21 cellular contexts compared by ENCODE assay signal in genomic region chr10:132138133-132138532, GRCh38. TPM values are rescaled to one million over a fixed set of nuclear protein-coding genes. Genes with fewer than 3 reads are reported as not detected.
A peak's percentile ranks its signal among the peaks of the same experiment; 100 is the strongest.
DNase-seq lines count a peak whose midpoint lies in the region; ATAC-seq, FAIRE-seq and TF ChIP-seq lines count a peak whose summit lies in the region.
"Had no signal": no experiment of that assay in that cellular context is flagged by ENCODE, and none has a peak within 500 bp of the region (broad histone marks: within the 10 kb centered on the region; RNA-seq: fewer than 3 reads in every experiment).

No MANE protein-coding gene starts in this region.

- no peak for DNase-seq in stimulated activated naive CD8-positive, alpha-beta T cell treated with anti-CD3 and anti-CD28 coated beads, Interleukin-15, amount 100 ng/mL, for 72 hours
- no peak for DNase-seq in stimulated activated naive CD8-positive, alpha-beta T cell treated with anti-CD3 and anti-CD28 coated beads, Interleukin-15, Interleukin-2, amounts not matched to agents 100 U/mL and 50 U/mL, for 24 hours
- DNase-seq in kidney (peak; percentile 56), posterior vena cava (ENCODE audit: low spot score) (peak; percentile 59), NCI-H1930 (lab: John Stamatoyannopoulos, UW) (no peak), D341Med (ENCODE audit: low spot score) (no peak)
- DNase-seq: CD8-positive, alpha-beta T cell; DMS153; KBM-7; MM.1S; NCI-H1048; NCI-H1436; NCI-H187 treated with DMSO at 0.1 percent for 48 hours; NCI-H524 treated with DMSO at 0.1 percent for 48 hours; NCI-H82 had no signal

- H3K9me3 Mint-ChIP-seq in stimulated activated naive CD8-positive, alpha-beta T cell treated with anti-CD3 and anti-CD28 coated beads, Interleukin-15, amount 100 ng/mL, for 72 hours = no peaks in the 10 kb centered on the region
- H3K9me3 Mint-ChIP-seq: CD8-positive, alpha-beta T cell; GM23338 had no signal

- H3K4me1 Mint-ChIP-seq in stimulated activated naive CD8-positive, alpha-beta T cell treated with anti-CD3 and anti-CD28 coated beads, Interleukin-15, amount 100 ng/mL, for 72 hours = no peaks in the 10 kb centered on the region

- H3K9me3 ChIP-seq in kidney (ENCODE audit: control insufficient read depth in 1 of 2, low read length in 2 of 2) = no peaks in the 10 kb centered on the region
- H3K9me3 ChIP-seq: HAP-1, Peyer's patch had no signal

- H3K9ac ChIP-seq in kidney (ENCODE audit: low read length in 2 of 2) = no peak overlapping the region

- H3K4me3 Mint-ChIP-seq in stimulated activated naive CD8-positive, alpha-beta T cell treated with anti-CD3 and anti-CD28 coated beads, Interleukin-15, amount 100 ng/mL, for 72 hours = no peak overlapping the region
- H3K4me3 Mint-ChIP-seq: CD8-positive, alpha-beta T cell; GM23338 had no signal

- FAIRE-seq in kidney (lab: Jason Lieb, UNC) = no peak
- FAIRE-seq: GM12891 had no signal

- peaks cover 14% of the 10 kb centered on the region for H3K27me3 Mint-ChIP-seq in stimulated activated naive CD8-positive, alpha-beta T cell treated with anti-CD3 and anti-CD28 coated beads, Interleukin-15, amount 100 ng/mL, for 72 hours

- H3K27ac Mint-ChIP-seq in stimulated activated naive CD8-positive, alpha-beta T cell treated with anti-CD3 and anti-CD28 coated beads, Interleukin-15, amount 100 ng/mL, for 72 hours = peak overlapping the region in 1 of 2 donors; percentile 38
- H3K27ac Mint-ChIP-seq: CD8-positive, alpha-beta T cell; GM23338 had no signal

- no peak for TF ChIP-seq CTCF in kidney (IDR thresholded peaks at IDR 0.05; ENCODE audit: borderline replicate concordance, extremely low read depth, insufficient read depth)

- H3K36me3 ChIP-seq in kidney (ENCODE audit: control insufficient read depth in 1 of 2, insufficient read depth in 2 of 2, low read length in 2 of 2) = no peaks in the 10 kb centered on the region
- H3K36me3 ChIP-seq: HAP-1, Peyer's patch had no signal

- peak; percentile 44 for ATAC-seq in stimulated activated naive CD8-positive, alpha-beta T cell treated with anti-CD3 and anti-CD28 coated beads, Interleukin-15, amount 100 ng/mL, for 72 hours
- no peak for ATAC-seq in stimulated activated naive CD8-positive, alpha-beta T cell treated with anti-CD3 and anti-CD28 coated beads, Interleukin-15, Interleukin-2, amounts not matched to agents 100 U/mL and 50 U/mL, for 24 hours
- ATAC-seq in GM19395 (IDR thresholded peaks at IDR 0.05; ENCODE audit: unreplicated experiment) = no peak
- ATAC-seq: CD8-positive, alpha-beta T cell; GM23338 had no signal

- no peaks in the 10 kb centered on the region for H3K4me1 ChIP-seq in kidney (ENCODE audit: control insufficient read depth in 1 of 2, insufficient read depth in 1 of 2, low read depth in 1 of 2, low read length in 2 of 2)
- H3K4me1 ChIP-seq: HAP-1 had no signal

- intact Hi-C loops in kidney (cut with DNase I) (no loop called here), posterior vena cava (cut with DNase I) (no loop called here)

- H3K4me3 ChIP-seq in kidney (ENCODE audit: low read length in 2 of 2) = no peak overlapping the region
- H3K4me3 ChIP-seq: GM23338, HAP-1, Peyer's patch had no signal

- H3K27ac ChIP-seq in kidney (ENCODE audit: low read depth in 2 of 2, low read length in 2 of 2) = no peak overlapping the region
- H3K27ac ChIP-seq: Peyer's patch had no signal

RNA-seq across cellular contexts. Expression of gene DPYSL4, which starts 48.6 kb away (rescaled TPM):
- 0.60 TPM for total RNA-seq in kidney
- polyA plus RNA-seq in kidney (ENCODE audit: insufficient read depth, low read depth, low replicate concordance) = not detected
- total RNA-seq in posterior vena cava = 1 to 10 TPM; 1.4 to 2.1 TPM
- total RNA-seq: HT1080 had no signal

Comparison
In these comparisons a context has a peak if more than half of its experiments do, and no peak if none do; other contexts are left out.
1. DNase-seq: peak in kidney (single experiment) and posterior vena cava (single experiment); none in stimulated activated naive CD8-positive, alpha-beta T cell treated with anti-CD3 and anti-CD28 coated beads, Interleukin-15, amount 100 ng/mL, for 72 hours (0 of 2), stimulated activated naive CD8-positive, alpha-beta T cell treated with anti-CD3 and anti-CD28 coated beads, Interleukin-15, Interleukin-2, amounts not matched to agents 100 U/mL and 50 U/mL, for 24 hours (single experiment), NCI-H1930 (0 of 2) and D341Med (single experiment).